1 cellular context compared by ENCODE assay signal in genomic region chr14:23590198-23590597, GRCh38.
A peak's percentile ranks its signal among the peaks of the same experiment; 100 is the strongest.
TF ChIP-seq lines count a peak whose summit lies in the region.

No MANE protein-coding gene starts in this region.

TF ChIP-seq in HepG2, 621 proteins besides CTCF, POLR2A, EP300 and RAD21:
- TF ChIP-seq CBX5 (CRISPR knock-in tag; IDR thresholded peaks at IDR 0.05; ENCODE audit: borderline replicate concordance) (0 out of 2 replicates have a peak, but pooled peaks have one; percentile 5), NR2F6 (IDR thresholded peaks at IDR 0.05) (peak; percentile 39; the same call in 1 of the 2 replicates), NR2F6 (CRISPR knock-in tag; IDR thresholded peaks at IDR 0.05) (peak; percentile 54; the same call in 1 of the 2 replicates), ZNF17 (CRISPR knock-in tag; IDR thresholded peaks at IDR 0.05) (no peak), TFDP1 (CRISPR knock-in tag; IDR thresholded peaks at IDR 0.05; ENCODE audit: borderline replicate concordance) (0 out of 2 replicates have a peak, but pooled peaks have one; percentile 5), NR3C1 (CRISPR knock-in tag; IDR thresholded peaks at IDR 0.05) (no peak), ZNF121 (CRISPR knock-in tag; IDR thresholded peaks at IDR 0.05) (peak; percentile 98), SRSF9 (IDR thresholded peaks at IDR 0.05; ENCODE audit: borderline replicate concordance, insufficient read depth, low read depth, low read length, poor library complexity, severe bottlenecking) (no peak), KMT2B (CRISPR knock-in tag; IDR thresholded peaks at IDR 0.05) (no peak), ZNF646 (CRISPR knock-in tag; IDR thresholded peaks at IDR 0.05) (0 out of 2 replicates have a peak, but pooled peaks have one; percentile 47), RERE (CRISPR knock-in tag; IDR thresholded peaks at IDR 0.05; ENCODE audit: low read depth) (no peak), MED1 (CRISPR knock-in tag; IDR thresholded peaks at IDR 0.05) (peak; percentile 11; the same call in 1 of the 2 replicates), HOXA3 (CRISPR knock-in tag; IDR thresholded peaks at IDR 0.05) (0 out of 2 replicates have a peak, but pooled peaks have one; percentile 19), HNF4A (CRISPR knock-in tag; IDR thresholded peaks at IDR 0.05) (peak; percentile 29; the same call in 1 of the 2 replicates), MXD4 (CRISPR knock-in tag; IDR thresholded peaks at IDR 0.05) (no peak), NR2F1 (CRISPR knock-in tag; IDR thresholded peaks at IDR 0.05) (peak; percentile 46 to 52; a peak in 3 of 4 replicates), RARA (CRISPR knock-in tag; IDR thresholded peaks at IDR 0.05) (0 out of 2 replicates have a peak, but pooled peaks have one; percentile 32), SNAI1 (CRISPR knock-in tag; IDR thresholded peaks at IDR 0.05; ENCODE audit: borderline replicate concordance) (no peak), ZNF569 (CRISPR knock-in tag; IDR thresholded peaks at IDR 0.05; ENCODE audit: borderline replicate concordance) (no peak), ZNF484 (CRISPR knock-in tag; IDR thresholded peaks at IDR 0.05; ENCODE audit: borderline replicate concordance, low read depth) (no peak), STAT6 (CRISPR knock-in tag; IDR thresholded peaks at IDR 0.05; ENCODE audit: borderline replicate concordance) (no peak), AKAP8 (CRISPR knock-in tag; IDR thresholded peaks at IDR 0.05) (no peak), ZNF547 (CRISPR knock-in tag; IDR thresholded peaks at IDR 0.05) (0 out of 2 replicates have a peak, but pooled peaks have one; percentile 2), WIZ (CRISPR knock-in tag; IDR thresholded peaks at IDR 0.05) (0 out of 2 replicates have a peak, but pooled peaks have one; percentile 63), GATAD2A (CRISPR knock-in tag; IDR thresholded peaks at IDR 0.05) (peak; percentile 44; the same call in 1 of the 2 replicates), HBP1 (CRISPR knock-in tag; IDR thresholded peaks at IDR 0.05; ENCODE audit: low read depth) (0 out of 2 replicates have a peak, but pooled peaks have one; percentile 16), DR1 (CRISPR knock-in tag; IDR thresholded peaks at IDR 0.05) (no peak)
